9 cellular contexts compared by ENCODE assay signal in the genomic region with DNA sequence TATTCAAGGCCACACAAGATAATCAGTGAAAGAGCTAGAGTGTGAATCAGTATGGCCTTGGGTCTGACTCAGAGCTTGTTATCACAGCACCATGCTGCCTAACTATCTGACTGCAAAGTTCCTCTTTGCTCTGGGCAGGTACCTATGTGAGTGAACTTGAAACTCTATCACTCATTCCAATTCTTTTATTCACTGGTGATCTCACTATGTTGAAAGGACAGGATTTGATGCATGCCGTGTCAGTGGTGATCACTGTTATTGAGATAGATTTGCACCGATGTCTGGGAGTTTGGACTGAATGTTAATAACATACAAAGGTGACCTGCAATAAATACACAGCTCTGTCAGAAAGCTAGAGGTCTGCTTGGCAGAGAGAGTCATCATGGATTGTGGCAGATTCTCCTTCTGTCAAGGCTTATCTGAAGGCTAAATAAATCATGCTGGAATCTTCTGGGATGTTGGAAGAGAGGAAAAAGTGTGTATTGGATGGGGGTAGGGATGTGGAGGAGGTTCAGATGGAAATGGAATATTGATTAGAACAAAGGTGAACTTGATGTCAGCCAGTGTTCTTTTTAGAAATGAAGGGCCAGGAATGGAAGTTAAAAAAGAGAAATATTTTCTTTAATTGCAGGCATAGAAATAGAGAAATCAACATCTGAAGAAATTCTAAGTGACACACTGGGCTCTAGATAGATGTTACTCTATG.
DNase-seq lines count a peak whose midpoint lies in the region; ATAC-seq, FAIRE-seq and TF ChIP-seq lines count a peak whose summit lies in the region.
"Had no signal": no experiment of that assay in that cellular context is flagged by ENCODE, and none has a peak within 500 bp of the region (broad histone marks: within the 10 kb centered on the region; RNA-seq: fewer than 3 reads in every experiment).

No MANE protein-coding gene starts in this region.

- no peak overlapping the region for H2AFZ ChIP-seq in GM12878 (ENCODE audit: control insufficient read depth, low read depth, low read length)

- TF ChIP-seq CTCF in GM12878 (IDR thresholded peaks at IDR 0.05 in 2 of 3, conservative IDR thresholded peaks at IDR 0.05 in 1 of 3; ENCODE audit: control insufficient read depth in 2 of 3, extremely low read depth in 1 of 3, insufficient read depth in 1 of 3, low read depth in 3 of 3, low read length in 3 of 3) = no peak

- H3K79me2 ChIP-seq in GM12878 (ENCODE audit: control insufficient read depth, insufficient read depth, low read length) = no peaks in the 10 kb centered on the region

- DNase-seq in EL (peak; percentile 62), GM12878 (ENCODE audit: low read depth, low spot score) (peak; percentile 56), DMS53 (lab: John Stamatoyannopoulos, UW) (no peak), dedifferentiated amniotic fluid mesenchymal stem cell (ENCODE audit: extremely low spot score) (no peak), NCI-H187 (lab: John Stamatoyannopoulos, UW) (no peak), SKM-1 (lab: John Stamatoyannopoulos, UW; ENCODE audit: unreplicated experiment) (no peak)
- DNase-seq: retina had no signal

- H4K20me1 ChIP-seq in GM12878 (ENCODE audit: control insufficient read depth, insufficient read depth) = no peaks in the 10 kb centered on the region

- no peaks in the 10 kb centered on the region for H3K27me3 ChIP-seq in GM12878 (replicated peaks in 1 of 2; ENCODE audit: control insufficient read depth in 2 of 2, insufficient read depth in 2 of 2, low read length in 1 of 2)

- TF ChIP-seq POLR2A in GM12878 (IDR thresholded peaks at IDR 0.05; ENCODE audit: low read depth, low read length) = no peak

- RAD21 ChIA-PET in GM12878 (lab: Charles Lee; ENCODE audit: unreplicated experiment) = interaction anchor here (0.8 to 1.4 kb wide), 5 partner anchors 18 to 201 kb away, joined by 3 to 4 read pairs (median 3); no protein-coding TSS in a partner anchor

- in situ Hi-C loops in GM12878 (cut with MboI) = no loop called here

- no peak overlapping the region for H3K4me2 ChIP-seq in GM12878 (ENCODE audit: control insufficient read depth, insufficient read depth)

- ATAC-seq in GM19438 (IDR thresholded peaks at IDR 0.05; ENCODE audit: low read depth, unreplicated experiment) (peak; percentile 22), HG03103 (IDR thresholded peaks at IDR 0.05; ENCODE audit: low read depth, unreplicated experiment) (peak; percentile 46), GM12878 (peak; percentile 77)

- BruUV-seq in GM12878 (replicated peaks; lab: Mats Ljungman, UMichigan) = TSS peak; percentile 75

- H3K36me3 ChIP-seq in GM12878 (ENCODE audit: control insufficient read depth in 2 of 2, insufficient read depth in 2 of 2, low read length in 1 of 2) = no peaks in the 10 kb centered on the region

- POLR2A ChIA-PET in GM12878 (lab: Charles Lee) = no interaction called here

- TF ChIP-seq EP300 in GM12878 (IDR thresholded peaks at IDR 0.05; ENCODE audit: borderline replicate concordance in 1 of 2, control insufficient read depth in 1 of 2, low read depth in 2 of 2, low read length in 2 of 2) = peak in 1 of 2 experiments; percentile 75; a peak in 1 of 4 replicates

- peaks cover 48% of the 10 kb centered on the region for H3K4me1 ChIP-seq in GM12878 (ENCODE audit: control insufficient read depth, insufficient read depth, low read length)

- no peak overlapping the region for H3K9ac ChIP-seq in GM12878 (ENCODE audit: control insufficient read depth, insufficient read depth, low read length)

- CTCF ChIA-PET in GM12878 (lab: Yijun Ruan, JAX) = no interaction called here

- FAIRE-seq in GM12878 (lab: Jason Lieb, UNC) = peak; percentile 56

- 5% methylated on average over 2 of the region's 2 CpGs for WGBS in GM12878 (ENCODE audit: insufficient coverage, insufficient replicate concordance, low lambda C conversion rate, missing lambda C conversion rate)

- no peak overlapping the region for H3K4me3 ChIP-seq in GM12878

- SMC1A ChIA-PET in GM12878 (lab: Charles Lee; ENCODE audit: uncharacterized antibody, unreplicated experiment) = interaction anchor here (0.6 to 9.0 kb wide), 7 partner anchors 8 to 208 kb away, joined by 3 to 81 read pairs (median 4); no protein-coding TSS in a partner anchor

- intact Hi-C loops in GM12878 (cut with micrococcal nuclease; ENCODE audit: unreplicated experiment) = loop anchor here (5.0 to 10.0 kb wide), 3 partner anchors 203 to 515 kb away; no protein-coding TSS in a partner anchor

- no peak for TF ChIP-seq RAD21 in GM12878 (IDR thresholded peaks at IDR 0.05; ENCODE audit: insufficient read depth, low read depth, low read length)

- 0 out of 2 replicates have a peak overlapping the region, but pooled peaks have one; percentile 0 for H3K27ac ChIP-seq in GM12878 (ENCODE audit: control insufficient read depth, insufficient read depth)

- H3K9me3 ChIP-seq in GM12878 (replicated peaks; ENCODE audit: control insufficient read depth, insufficient read depth, low read length) = no peaks in the 10 kb centered on the region

TF ChIP-seq in GM12878, 131 proteins besides CTCF, POLR2A, EP300 and RAD21 (continues in another document):
- TF ChIP-seq, protein P1, sequence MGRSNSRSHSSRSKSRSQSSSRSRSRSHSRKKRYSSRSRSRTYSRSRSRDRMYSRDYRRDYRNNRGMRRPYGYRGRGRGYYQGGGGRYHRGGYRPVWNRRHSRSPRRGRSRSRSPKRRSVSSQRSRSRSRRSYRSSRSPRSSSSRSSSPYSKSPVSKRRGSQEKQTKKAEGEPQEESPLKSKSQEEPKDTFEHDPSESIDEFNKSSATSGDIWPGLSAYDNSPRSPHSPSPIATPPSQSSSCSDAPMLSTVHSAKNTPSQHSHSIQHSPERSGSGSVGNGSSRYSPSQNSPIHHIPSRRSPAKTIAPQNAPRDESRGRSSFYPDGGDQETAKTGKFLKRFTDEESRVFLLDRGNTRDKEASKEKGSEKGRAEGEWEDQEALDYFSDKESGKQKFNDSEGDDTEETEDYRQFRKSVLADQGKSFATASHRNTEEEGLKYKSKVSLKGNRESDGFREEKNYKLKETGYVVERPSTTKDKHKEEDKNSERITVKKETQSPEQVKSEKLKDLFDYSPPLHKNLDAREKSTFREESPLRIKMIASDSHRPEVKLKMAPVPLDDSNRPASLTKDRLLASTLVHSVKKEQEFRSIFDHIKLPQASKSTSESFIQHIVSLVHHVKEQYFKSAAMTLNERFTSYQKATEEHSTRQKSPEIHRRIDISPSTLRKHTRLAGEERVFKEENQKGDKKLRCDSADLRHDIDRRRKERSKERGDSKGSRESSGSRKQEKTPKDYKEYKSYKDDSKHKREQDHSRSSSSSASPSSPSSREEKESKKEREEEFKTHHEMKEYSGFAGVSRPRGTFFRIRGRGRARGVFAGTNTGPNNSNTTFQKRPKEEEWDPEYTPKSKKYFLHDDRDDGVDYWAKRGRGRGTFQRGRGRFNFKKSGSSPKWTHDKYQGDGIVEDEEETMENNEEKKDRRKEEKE (IDR thresholded peaks at IDR 0.05) = no peak
- TF ChIP-seq PAX5 (IDR thresholded peaks at IDR 0.05; ENCODE audit: borderline replicate concordance, low read depth, low read length) = 0 out of 2 replicates have a peak, but pooled peaks have one; percentile 39
- no peak for TF ChIP-seq SIX5 (IDR thresholded peaks at IDR 0.05; ENCODE audit: low read depth, low read length, severe bottlenecking)
- no peak for TF ChIP-seq EZH2 (IDR thresholded peaks at IDR 0.05; ENCODE audit: borderline replicate concordance, control insufficient read depth, low read depth, low read length)
- TF ChIP-seq ZBTB4 (CRISPR knock-in tag; IDR thresholded peaks at IDR 0.05) = no peak
- peak; percentile 38 to 68; a peak in 2 of 4 replicates for TF ChIP-seq IKZF2 (IDR thresholded peaks at IDR 0.05)
- TF ChIP-seq YBX1 (IDR thresholded peaks at IDR 0.05) = no peak
- TF ChIP-seq ATF3 (IDR thresholded peaks at IDR 0.05; ENCODE audit: borderline replicate concordance, extremely low read depth, low read depth, low read length) = no peak
- TF ChIP-seq, protein P2, sequence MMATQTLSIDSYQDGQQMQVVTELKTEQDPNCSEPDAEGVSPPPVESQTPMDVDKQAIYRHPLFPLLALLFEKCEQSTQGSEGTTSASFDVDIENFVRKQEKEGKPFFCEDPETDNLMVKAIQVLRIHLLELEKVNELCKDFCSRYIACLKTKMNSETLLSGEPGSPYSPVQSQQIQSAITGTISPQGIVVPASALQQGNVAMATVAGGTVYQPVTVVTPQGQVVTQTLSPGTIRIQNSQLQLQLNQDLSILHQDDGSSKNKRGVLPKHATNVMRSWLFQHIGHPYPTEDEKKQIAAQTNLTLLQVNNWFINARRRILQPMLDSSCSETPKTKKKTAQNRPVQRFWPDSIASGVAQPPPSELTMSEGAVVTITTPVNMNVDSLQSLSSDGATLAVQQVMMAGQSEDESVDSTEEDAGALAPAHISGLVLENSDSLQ (IDR thresholded peaks at IDR 0.05) = peak; percentile 73
- peak; percentile 68; the same call in 1 of the 2 replicates for TF ChIP-seq FOXM1 (IDR thresholded peaks at IDR 0.05; ENCODE audit: low read depth, low read length)
- TF ChIP-seq SMARCA5 (IDR thresholded peaks at IDR 0.05) = no peak
- TF ChIP-seq EED (IDR thresholded peaks at IDR 0.05; ENCODE audit: low read depth) = peak; percentile 83

Comparison
In these comparisons a context has a peak if more than half of its experiments do, and no peak if none do; other contexts are left out.
1. DNase-seq: peak in EL (single experiment) and GM12878 (single experiment); none in DMS53 (single experiment), dedifferentiated amniotic fluid mesenchymal stem cell (single experiment), NCI-H187 (0 of 2) and SKM-1 (single experiment).
2. ATAC-seq: peak in every context shown above with its lines; median percentile 77 in GM12878; 46 in HG03103; 22 in GM19438.